In genomic region chr1:237219751-237220150, GRCh38 we compare ENCODE assay signal across 18 cellular contexts.
"Had no signal": no experiment of that assay in that cellular context is flagged by ENCODE, and none has a peak within 500 bp of the region (broad histone marks: within the 10 kb centered on the region; RNA-seq: fewer than 3 reads in every experiment).

No MANE protein-coding gene starts in this region.

- H3K4me3 Mint-ChIP-seq: activated B cell treated with CpG ODN at 0.5 μM for 24 hours; activated CD4-positive, alpha-beta T cell treated with anti-CD3 and anti-CD28 coated beads for 36 hours; activated naive CD8-positive, alpha-beta T cell treated with anti-CD3 and anti-CD28 coated beads for 36 hours; endodermal cell; naive thymus-derived CD4-positive, alpha-beta T cell; neural crest cell had no signal

- H3K9me3 Mint-ChIP-seq: activated B cell treated with CpG ODN at 0.5 μM for 24 hours; activated naive CD8-positive, alpha-beta T cell treated with anti-CD3 and anti-CD28 coated beads for 36 hours; endodermal cell had no signal

- H3K9me3 ChIP-seq: gastroesophageal sphincter had no signal

- DNase-seq: activated B cell treated with CpG ODN at 0.5 μM for 24 hours; activated CD4-positive, alpha-beta T cell treated with anti-CD3 and anti-CD28 coated beads for 36 hours; activated CD4-positive, alpha-beta T cell treated with anti-CD3 and anti-CD28 coated beads, Interleukin-2, amount 50 U/mL, for 48 hours; activated naive CD4-positive, alpha-beta T cell treated with Interleukin-2 at 50 U/mL for 16 hours; activated naive CD8-positive, alpha-beta T cell treated with anti-CD3 and anti-CD28 coated beads for 36 hours; activated T-cell treated with anti-CD3 and anti-CD28 coated beads, Interleukin-2, amount 50 U/mL, for 48 hours; cortex of kidney; endodermal cell; kidney; naive thymus-derived CD4-positive, alpha-beta T cell; occipital lobe; posterior cingulate gyrus; stimulated activated CD4-positive, alpha-beta T cell treated with anti-CD3 and anti-CD28 coated beads, Interleukin-4, amount 100 ng/mL, for 1 hour; stimulated activated naive CD4-positive, alpha-beta T cell; T-helper 9 cell had no signal

- H3K27ac Mint-ChIP-seq: activated B cell treated with CpG ODN at 0.5 μM for 24 hours; activated CD4-positive, alpha-beta T cell treated with anti-CD3 and anti-CD28 coated beads for 36 hours; activated naive CD8-positive, alpha-beta T cell treated with anti-CD3 and anti-CD28 coated beads for 36 hours; naive thymus-derived CD4-positive, alpha-beta T cell had no signal

- H3K4me3 ChIP-seq: gastroesophageal sphincter, lung had no signal

- H3K36me3 ChIP-seq: gastroesophageal sphincter had no signal

- H3K36me3 Mint-ChIP-seq: activated naive CD8-positive, alpha-beta T cell treated with anti-CD3 and anti-CD28 coated beads for 36 hours; naive thymus-derived CD4-positive, alpha-beta T cell had no signal

- ATAC-seq: activated CD4-positive, alpha-beta T cell treated with anti-CD3 and anti-CD28 coated beads for 36 hours; naive thymus-derived CD4-positive, alpha-beta T cell had no signal

- H3K4me1 Mint-ChIP-seq: activated B cell treated with CpG ODN at 0.5 μM for 24 hours; activated CD4-positive, alpha-beta T cell treated with anti-CD3 and anti-CD28 coated beads for 36 hours; activated naive CD8-positive, alpha-beta T cell treated with anti-CD3 and anti-CD28 coated beads for 36 hours; endodermal cell; naive thymus-derived CD4-positive, alpha-beta T cell; neural crest cell had no signal

- H3K27me3 Mint-ChIP-seq: activated B cell treated with CpG ODN at 0.5 μM for 24 hours had no signal

- H3K27me3 ChIP-seq: gastroesophageal sphincter had no signal
